In genomic region chr3:197237897-197238296, GRCh38 we compare ENCODE assay signal across 25 cellular contexts.
"Had no signal": no experiment of that assay in that cellular context is flagged by ENCODE, and none has a peak within 500 bp of the region (broad histone marks: within the 10 kb centered on the region; RNA-seq: fewer than 3 reads in every experiment).

No MANE protein-coding gene starts in this region.

- H3K9me3 ChIP-seq: pancreas, testis had no signal

- ATAC-seq: activated naive CD4-positive, alpha-beta T cell treated with anti-CD3 and anti-CD28 coated beads, Interleukin-2, amount 50 U/mL, for 72 hours; activated T-cell treated with anti-CD3 and anti-CD28 coated beads, Interleukin-2, amount 50 U/mL, for 72 hours; pancreas; psoas muscle; stimulated activated naive CD8-positive, alpha-beta T cell treated with anti-CD3 and anti-CD28 coated beads, Interleukin-15, Interleukin-2, amounts not matched to agents 100 U/mL and 50 U/mL, for 24 hours had no signal

- H3K4me3 ChIP-seq: breast epithelium, esophagus squamous epithelium, left ventricle myocardium inferior, lung, pancreas, psoas muscle, testis, uterus had no signal

- H3K27me3 Mint-ChIP-seq: dendritic cell treated with granulocyte-macrophage colony-stimulating factor and Interleukin-4, amounts not matched to agents 40 ng/mL and 50 ng/mL, for 4 days; naive B cell; type B pancreatic cell had no signal

- H3K4me1 ChIP-seq: breast epithelium, left ventricle myocardium inferior, pancreas, testis, uterus had no signal

- H3K36me3 ChIP-seq: breast epithelium, pancreas, uterus had no signal

- H3K27me3 ChIP-seq: breast epithelium, esophagus squamous epithelium, pancreas, testis, uterus had no signal

- FAIRE-seq: islet of Langerhans, pancreas had no signal

- H3K27ac ChIP-seq: breast epithelium, esophagus squamous epithelium, left ventricle myocardium inferior, pancreas, psoas muscle, testis, uterus had no signal

- H3K4me3 Mint-ChIP-seq: dendritic cell treated with granulocyte-macrophage colony-stimulating factor and Interleukin-4, amounts not matched to agents 40 ng/mL and 50 ng/mL, for 4 days; nephron progenitor cell; type B pancreatic cell had no signal

- H3K27ac Mint-ChIP-seq: activated T-cell treated with anti-CD3 and anti-CD28 coated beads, Interleukin-2, amount 50 U/mL, for 72 hours; nephron progenitor cell; type B pancreatic cell had no signal

- DNase-seq: activated CD4-positive, alpha-beta T cell treated with anti-CD3 and anti-CD28 coated beads for 1 hour; activated CD4-positive, alpha-beta T cell treated with anti-CD3 and anti-CD28 coated beads, Interleukin-2, amount 50 U/mL, for 4 hours; activated naive CD4-positive, alpha-beta T cell; activated T-cell treated with anti-CD3 and anti-CD28 coated beads for 4 hours; activated T-cell treated with anti-CD3 and anti-CD28 coated beads, Interleukin-2, amount 50 U/mL, for 72 hours; central memory CD4-positive, alpha-beta T cell; esophagus squamous epithelium; foreskin melanocyte; left ventricle myocardium inferior; naive B cell; nephron progenitor cell; pancreas; psoas muscle; stimulated activated CD4-positive, alpha-beta T cell treated with anti-CD3 and anti-CD28 coated beads, Interleukin-15, amount 100 ng/mL, for 24 hours; stimulated activated CD4-positive, alpha-beta T cell treated with anti-CD3 and anti-CD28 coated beads, Interleukin-2, amount 100 ng/mL, for 24 hours; stimulated activated naive CD8-positive, alpha-beta T cell treated with anti-CD3 and anti-CD28 coated beads, Interleukin-15, Interleukin-2, amounts not matched to agents 100 U/mL and 50 U/mL, for 24 hours; T-helper 2 cell; testis; uterus had no signal
